ENCODE assay signal across 21 cellular contexts in genomic region chr3:59240856-59241255, GRCh38.
"Had no signal": no experiment of that assay in that cellular context is flagged by ENCODE, and none has a peak within 500 bp of the region (broad histone marks: within the 10 kb centered on the region; RNA-seq: fewer than 3 reads in every experiment).

No MANE protein-coding gene starts in this region.

- DNase-seq: activated CD4-positive, alpha-beta T cell treated with anti-CD3 and anti-CD28 coated beads, Interleukin-2, amount 10 ng/mL, durations not matched to agents 7 days and 5 days; activated CD8-positive, alpha-beta memory T cell treated with anti-CD3 and anti-CD28 coated beads, Interleukin-2, amount 10 ng/mL, durations not matched to agents 7 days and 5 days; activated CD8-positive, alpha-beta T cell treated with anti-CD3 and anti-CD28 coated beads for 36 hours; activated naive CD4-positive, alpha-beta T cell; colonic mucosa; heart left ventricle; left cardiac atrium; mesendoderm; mucosa of descending colon; nephron progenitor cell; nucleus accumbens; right lobe of liver; stimulated activated CD4-positive, alpha-beta T cell treated with anti-CD3 and anti-CD28 coated beads, Interleukin-2, amount 100 ng/mL, for 24 hours; stomach; T1000 had no signal

- H3K27ac ChIP-seq: breast epithelium, colonic mucosa, heart left ventricle, parathyroid adenoma, right lobe of liver, skin epidermis, stomach, suprapubic skin, tibial nerve had no signal

- H2AFZ ChIP-seq: parathyroid adenoma had no signal

- H3K4me1 ChIP-seq: colonic mucosa, right lobe of liver had no signal

- H3K9ac ChIP-seq: parathyroid adenoma had no signal

- H3K79me2 ChIP-seq: parathyroid adenoma had no signal

- ATAC-seq: activated CD8-positive, alpha-beta memory T cell treated with anti-CD3 and anti-CD28 coated beads, Interleukin-2, amount 10 ng/mL, durations not matched to agents 7 days and 5 days; activated CD8-positive, alpha-beta T cell treated with anti-CD3 and anti-CD28 coated beads for 36 hours; heart left ventricle; left cardiac atrium; mucosa of descending colon; stimulated activated memory B cell treated with anti-CD40 and anti-IgM and Interleukin-4, amounts not matched to agents 10 μg/mL and 1 μg/mL and 100 μg/mL, for 72 hours had no signal

- H3K9me3 ChIP-seq: breast epithelium, colonic mucosa, heart left ventricle, mucosa of descending colon, right lobe of liver, stomach, suprapubic skin, tibial nerve had no signal

- H3K27me3 ChIP-seq: breast epithelium, colonic mucosa, heart left ventricle, right lobe of liver, stomach, suprapubic skin, tibial nerve had no signal

- H3K4me3 ChIP-seq: breast epithelium, colonic mucosa, heart left ventricle, mucosa of descending colon, right lobe of liver, skin epidermis, stomach, suprapubic skin, tibial nerve had no signal

- H3K36me3 ChIP-seq: breast epithelium, colonic mucosa, heart left ventricle, right lobe of liver, stomach, suprapubic skin, tibial nerve had no signal
